9 cellular contexts compared by ENCODE assay signal in genomic region chr6:43229803-43230239, GRCh38. TPM values are rescaled to one million over a fixed set of nuclear protein-coding genes. Genes with fewer than 3 reads are reported as not detected.
A peak's percentile ranks its signal among the peaks of the same experiment; 100 is the strongest.
DNase-seq lines count a peak whose midpoint lies in the region; TF ChIP-seq lines count a peak whose summit lies in the region.
"Had no signal": no experiment of that assay in that cellular context is flagged by ENCODE, and none has a peak within 500 bp of the region (broad histone marks: within the 10 kb centered on the region; RNA-seq: fewer than 3 reads in every experiment).

No MANE protein-coding gene starts in this region.

- H3K4me1 ChIP-seq in SK-N-SH (ENCODE audit: control insufficient read depth in 1 of 2, insufficient read depth in 2 of 2, low read depth in 1 of 2, low read length in 1 of 2) (peaks cover 0 to 4% of the 10 kb centered on the region in 2 experiments; a peak in 1 of 4 replicates), skeletal muscle satellite cell (ENCODE audit: control insufficient read depth, insufficient read depth, low read length) (peaks cover 11% of the 10 kb centered on the region)

- H3K9ac ChIP-seq in SK-N-SH (no peak overlapping the region), skeletal muscle satellite cell (ENCODE audit: low read depth, low read length) (no peak overlapping the region)

- H3K9me3 ChIP-seq in SK-N-SH = no peaks in the 10 kb centered on the region
- no peaks in the 10 kb centered on the region for H3K9me3 ChIP-seq in skeletal muscle satellite cell (replicated peaks; ENCODE audit: low read length)

- H3K4me2 ChIP-seq in SK-N-SH = peak overlapping the region; percentile 79; the same call in 1 of the 2 replicates
- H3K4me2 ChIP-seq in skeletal muscle satellite cell (ENCODE audit: low read length) = peak overlapping the region; percentile 81

- CTCF ChIA-PET in SK-N-SH (lab: Yijun Ruan, JAX) = interaction anchor here (0.7 to 3.0 kb wide), 34 partner anchors 8 to 277 kb away, joined by 3 to 20 read pairs (median 6); partner anchors contain the start of genes RRP36, TTBK1 and ZNF318

- H3F3A ChIP-seq in SK-N-SH (replicated peaks; ENCODE audit: insufficient read depth) = no peaks in the 10 kb centered on the region

- no peaks in the 10 kb centered on the region for H3K9me2 ChIP-seq in SK-N-SH

- peaks cover 5% of the 10 kb centered on the region; the same call in 1 of the 2 replicates for H3K79me2 ChIP-seq in SK-N-SH (ENCODE audit: insufficient read depth)

- TF ChIP-seq CTCF in SK-N-SH (IDR thresholded peaks at IDR 0.05) = no peak
- no peak for TF ChIP-seq CTCF in foreskin fibroblast (IDR thresholded peaks at IDR 0.05; ENCODE audit: low read depth, low read length)

- TF ChIP-seq RAD21 in SK-N-SH (IDR thresholded peaks at IDR 0.05; ENCODE audit: low read length) = no peak

- H3K36me3 ChIP-seq in H7 (replicated peaks; ENCODE audit: control insufficient read depth, insufficient read depth, low read length) (no peaks in the 10 kb centered on the region), SK-N-SH (replicated peaks in 1 of 2; ENCODE audit: control insufficient read depth in 1 of 2, insufficient read depth in 2 of 2, low read length in 1 of 2) (no peaks in the 10 kb centered on the region), skeletal muscle satellite cell (ENCODE audit: insufficient read depth, low read length) (no peaks in the 10 kb centered on the region)

- peak overlapping the region; percentile 68; the same call in 1 of the 2 replicates for H3K4me3 ChIP-seq in H7 (ENCODE audit: insufficient read depth, low read depth, low read length)
- H3K4me3 ChIP-seq in SK-N-SH (ENCODE audit: low read depth in 2 of 2, low read length in 1 of 2) = no peak overlapping the region
- peak overlapping the region; percentile 58 to 65 for H3K4me3 ChIP-seq in foreskin fibroblast (ENCODE audit: low read depth in 1 of 2, low read length in 2 of 2)
- peak overlapping the region; percentile 82 for H3K4me3 ChIP-seq in skeletal muscle satellite cell (ENCODE audit: low read length)

- H3K27me3 ChIP-seq in H7 (ENCODE audit: control insufficient read depth, insufficient read depth, low read length) (peaks cover 21% of the 10 kb centered on the region), SK-N-SH (ENCODE audit: insufficient read depth) (peaks cover 6% of the 10 kb centered on the region; the same call in 1 of the 2 replicates), skeletal muscle satellite cell (ENCODE audit: control insufficient read depth, insufficient read depth, low read length) (peaks cover 10% of the 10 kb centered on the region)

- POLR2A ChIA-PET in SK-N-SH (lab: Yijun Ruan, JAX) = interaction anchor here (1.0 to 1.4 kb wide), 3 partner anchors 9 to 48 kb away, joined by 3 to 4 read pairs (median 3); partner anchors contain the start of genes CUL9 and TTBK1

- DNase-seq in H7 (no peak), SK-N-SH (no peak), foreskin fibroblast (no peak), NCI-H526 treated with DMSO at 0.1 percent for 48 hours (lab: John Stamatoyannopoulos, UW) (no peak), cerebellar nuclear complex (lab: John Stamatoyannopoulos, UW) (no peak), caudate nucleus (lab: John Stamatoyannopoulos, UW) (no peak), T-helper 9 cell (no peak)
- DNase-seq: SIG-M5 had no signal

- no peaks in the 10 kb centered on the region for H4K20me1 ChIP-seq in SK-N-SH (ENCODE audit: insufficient read depth)

- TF ChIP-seq EP300 in SK-N-SH (IDR thresholded peaks at IDR 0.05; ENCODE audit: borderline replicate concordance in 1 of 2, low read depth in 1 of 2, low read length in 1 of 2) = no peak

- 80% methylated on average over 10 of the region's 11 CpGs for WGBS in SK-N-SH (ENCODE audit: low lambda C conversion rate)

- H2AFZ ChIP-seq in SK-N-SH (ENCODE audit: low read depth) = peak overlapping the region; percentile 81; the same call in 1 of the 2 replicates

- H3K27ac ChIP-seq in SK-N-SH (ENCODE audit: low read depth in 2 of 2, low read length in 1 of 2) = no peak overlapping the region
- H3K27ac ChIP-seq in caudate nucleus (ENCODE audit: low read depth, low read length) = no peak overlapping the region

TF ChIP-seq in SK-N-SH, 30 proteins besides CTCF, POLR2A, EP300 and RAD21 (continues in another document):
- no peak for TF ChIP-seq SIN3A (IDR thresholded peaks at IDR 0.05; ENCODE audit: borderline replicate concordance, low read depth, low read length)
- no peak for TF ChIP-seq POLR2AphosphoS5 (IDR thresholded peaks at IDR 0.05; ENCODE audit: low read depth, low read length)
- no peak for TF ChIP-seq TEAD4 (IDR thresholded peaks at IDR 0.05; ENCODE audit: borderline replicate concordance, insufficient read depth)
- TF ChIP-seq NRF1 (IDR thresholded peaks at IDR 0.05; ENCODE audit: low read depth, low read length) = no peak
- TF ChIP-seq FOSL2 (IDR thresholded peaks at IDR 0.05; ENCODE audit: borderline replicate concordance, low read depth) = no peak
- no peak for TF ChIP-seq RFX5 (IDR thresholded peaks at IDR 0.05; ENCODE audit: low read length)
- no peak for TF ChIP-seq USF2 (IDR thresholded peaks at IDR 0.05; ENCODE audit: borderline replicate concordance, low read depth, low read length)
- no peak for TF ChIP-seq YY1 (IDR thresholded peaks at IDR 0.05; ENCODE audit: low read depth)
- no peak for TF ChIP-seq GATA2 (CRISPR knock-in tag; IDR thresholded peaks at IDR 0.05)
- TF ChIP-seq USF1 (IDR thresholded peaks at IDR 0.05; ENCODE audit: borderline replicate concordance, low read depth) = no peak
- no peak for TF ChIP-seq FOXJ3 (CRISPR knock-in tag; IDR thresholded peaks at IDR 0.05)
- TF ChIP-seq TAF1 (IDR thresholded peaks at IDR 0.05; ENCODE audit: borderline replicate concordance, low read depth, low read length) = no peak
- TF ChIP-seq RXRA (IDR thresholded peaks at IDR 0.05; ENCODE audit: borderline replicate concordance, low read depth) = no peak
- TF ChIP-seq REST (IDR thresholded peaks at IDR 0.05; ENCODE audit: low read depth, low read length) = no peak
- TF ChIP-seq GABPA (IDR thresholded peaks at IDR 0.05; ENCODE audit: low read depth) = no peak

RNA-seq across cellular contexts. Expression of gene DNPH1, which starts 0.5 kb away (rescaled TPM):
- total RNA-seq in H7 (2014; rRNA removed; shearing (Covaris generic)) = 73.6 and 85.3 TPM in 2 replicates
- 263 and 287 TPM in 2 replicates for polyA plus RNA-seq in SK-N-SH (2012; rRNA removed)
- polyA plus RNA-seq in SK-N-SH (2012; cell fraction: cytosol; rRNA removed) = 156 and 218 TPM in 2 replicates
- polyA plus RNA-seq in SK-N-SH (2012; cell fraction: nucleus; rRNA removed) = 107 and 171 TPM in 2 replicates
- total RNA-seq in skeletal muscle satellite cell (2012; rRNA removed) = 52.4 and 58.1 TPM in 2 replicates

RNA-seq across cellular contexts. Expression of gene TTBK1, which starts 13.5 kb away (rescaled TPM):
- total RNA-seq in H7 (2014; rRNA removed; shearing (Covaris generic)) = not detected in 2 replicates
- 0.91 and 0.94 TPM in 2 replicates for polyA plus RNA-seq in SK-N-SH (2012; rRNA removed)
- polyA plus RNA-seq in SK-N-SH (2012; cell fraction: cytosol; rRNA removed) = 0.44 and 0.79 TPM in 2 replicates
- polyA plus RNA-seq in SK-N-SH (2012; cell fraction: nucleus; rRNA removed) = 3.3 TPM in 2 replicates
- total RNA-seq in skeletal muscle satellite cell (2012; rRNA removed) = under 0.01 TPM in 2 replicates

RNA-seq across cellular contexts. Expression of gene CUL9, which starts 47.8 kb away (rescaled TPM):
- total RNA-seq in H7 (2014; rRNA removed; shearing (Covaris generic)) = 9.4 and 10.9 TPM in 2 replicates
- polyA plus RNA-seq in SK-N-SH (2012; rRNA removed) = 36.8 and 37.7 TPM in 2 replicates
- polyA plus RNA-seq in SK-N-SH (2012; cell fraction: cytosol; rRNA removed) = 13.6 and 15.6 TPM in 2 replicates
- 241 and 294 TPM in 2 replicates for polyA plus RNA-seq in SK-N-SH (2012; cell fraction: nucleus; rRNA removed)
- 12.0 and 13.9 TPM in 2 replicates for total RNA-seq in skeletal muscle satellite cell (2012; rRNA removed)

RNA-seq across cellular contexts. Expression of gene SRF, which starts 58.8 kb away (rescaled TPM):
- total RNA-seq in H7 (2014; rRNA removed; shearing (Covaris generic)) = 48.3 and 52.2 TPM in 2 replicates
- 31.7 and 33.8 TPM in 2 replicates for polyA plus RNA-seq in SK-N-SH (2012; rRNA removed)
- 19.6 and 25.8 TPM in 2 replicates for polyA plus RNA-seq in SK-N-SH (2012; cell fraction: cytosol; rRNA removed)
- 31.2 and 32.7 TPM in 2 replicates for polyA plus RNA-seq in SK-N-SH (2012; cell fraction: nucleus; rRNA removed)
- total RNA-seq in skeletal muscle satellite cell (2012; rRNA removed) = 15.7 and 16.4 TPM in 2 replicates

Comparison
In these comparisons a context has a peak if more than half of its experiments do, and no peak if none do; other contexts are left out.
1. H3K4me3 ChIP-seq: peak in H7 (single experiment), foreskin fibroblast (2 of 2) and skeletal muscle satellite cell (single experiment); none in SK-N-SH (0 of 2).